ENCODE assay signal across 23 cellular contexts in genomic region chr6:9623985-9624384, GRCh38.
DNase-seq lines count a peak whose midpoint lies in the region; ATAC-seq and TF ChIP-seq lines count a peak whose summit lies in the region.
"Had no signal": no experiment of that assay in that cellular context is flagged by ENCODE, and none has a peak within 500 bp of the region (broad histone marks: within the 10 kb centered on the region; RNA-seq: fewer than 3 reads in every experiment).

No MANE protein-coding gene starts in this region.

- TF ChIP-seq CTCF in activated CD8-positive, alpha-beta T cell treated with anti-CD3 and anti-CD28 coated beads for 36 hours (IDR thresholded peaks at IDR 0.05), result no peak
- no peak for TF ChIP-seq CTCF in cardiac fibroblast (IDR thresholded peaks at IDR 0.05; ENCODE audit: low read depth, low read length)

- H3K4me3 Mint-ChIP-seq in activated CD8-positive, alpha-beta T cell treated with anti-CD3 and anti-CD28 coated beads for 36 hours, result no peak overlapping the region
- no peak overlapping the region for H3K4me3 Mint-ChIP-seq in activated CD8-positive, alpha-beta T cell treated with anti-CD3 and anti-CD28 coated beads, Interleukin-2, amount 10 ng/mL, durations not matched to agents 7 days and 5 days
- H3K4me3 Mint-ChIP-seq: memory B cell had no signal

- no peak for DNase-seq in activated CD8-positive, alpha-beta T cell treated with anti-CD3 and anti-CD28 coated beads for 36 hours
- no peak for DNase-seq in activated CD8-positive, alpha-beta T cell treated with anti-CD3 and anti-CD28 coated beads, Interleukin-2, amount 10 ng/mL, durations not matched to agents 7 days and 5 days
- peak; percentile 7 for DNase-seq in MV-4-11 (lab: John Stamatoyannopoulos, UW)
- peak; percentile 9 to 51 for DNase-seq in cardiac fibroblast (ENCODE audit: low read depth in 2 of 2)
- no peak for DNase-seq in occipital lobe (lab: John Stamatoyannopoulos, UW)
- no peak for DNase-seq in central memory CD4-positive, alpha-beta T cell
- no peak for DNase-seq in Ammon's horn (ENCODE audit: low spot score)
- DNase-seq: 8988T; activated CD4-positive, alpha-beta T cell treated with anti-CD3 and anti-CD28 coated beads, Interleukin-2, amount 50 U/mL, for 48 hours; activated effector memory CD4-positive, alpha-beta T cell treated with anti-CD3 and anti-CD28 coated beads, Interleukin-2, amount 50 U/mL, for 16 hours; BE2C; body of pancreas; effector CD4-positive, alpha-beta T cell; erythroblast; foreskin keratinocyte; heart right ventricle; NCI-H2171 treated with DMSO at 0.1 percent for 48 hours; stomach; transverse colon had no signal

- no peaks in the 10 kb centered on the region for H3K4me1 Mint-ChIP-seq in activated CD8-positive, alpha-beta T cell treated with anti-CD3 and anti-CD28 coated beads for 36 hours (ENCODE audit: low read depth)
- H3K4me1 Mint-ChIP-seq in activated CD8-positive, alpha-beta T cell treated with anti-CD3 and anti-CD28 coated beads, Interleukin-2, amount 10 ng/mL, durations not matched to agents 7 days and 5 days (ENCODE audit: low read depth), result no peaks in the 10 kb centered on the region
- H3K4me1 Mint-ChIP-seq: memory B cell had no signal

- CTCF ChIA-PET in activated CD8-positive, alpha-beta T cell treated with anti-CD3 and anti-CD28 coated beads for 36 hours (lab: Charles Lee), result no interaction called here
- CTCF ChIA-PET in activated CD8-positive, alpha-beta T cell treated with anti-CD3 and anti-CD28 coated beads, Interleukin-2, amount 10 ng/mL, durations not matched to agents 7 days and 5 days (lab: Charles Lee), result no interaction called here

- no peaks in the 10 kb centered on the region for H3K27me3 Mint-ChIP-seq in activated CD8-positive, alpha-beta T cell treated with anti-CD3 and anti-CD28 coated beads for 36 hours
- no peaks in the 10 kb centered on the region for H3K27me3 Mint-ChIP-seq in activated CD8-positive, alpha-beta T cell treated with anti-CD3 and anti-CD28 coated beads, Interleukin-2, amount 10 ng/mL, durations not matched to agents 7 days and 5 days (ENCODE audit: low read depth)
- H3K27me3 Mint-ChIP-seq: memory B cell had no signal

- ATAC-seq in activated CD8-positive, alpha-beta T cell treated with anti-CD3 and anti-CD28 coated beads for 36 hours, result peak; percentile 37
- no peak for ATAC-seq in activated CD8-positive, alpha-beta T cell treated with anti-CD3 and anti-CD28 coated beads, Interleukin-2, amount 10 ng/mL, durations not matched to agents 7 days and 5 days
- no peak for ATAC-seq in HG02642 (IDR thresholded peaks at IDR 0.05; ENCODE audit: poor library complexity, unreplicated experiment)
- ATAC-seq: body of pancreas, foreskin keratinocyte, heart right ventricle, K562 had no signal

- POLR2A ChIA-PET in activated CD8-positive, alpha-beta T cell treated with anti-CD3 and anti-CD28 coated beads for 36 hours (lab: Charles Lee), result interaction anchor here (0.8 kb wide), 1 partner anchor 8 kb away, joined by 3 read pairs; no protein-coding TSS in a partner anchor
- POLR2A ChIA-PET in activated CD8-positive, alpha-beta T cell treated with anti-CD3 and anti-CD28 coated beads, Interleukin-2, amount 10 ng/mL, durations not matched to agents 7 days and 5 days (lab: Charles Lee), result no interaction called here

- H3K27ac Mint-ChIP-seq in activated CD8-positive, alpha-beta T cell treated with anti-CD3 and anti-CD28 coated beads for 36 hours, result no peak overlapping the region
- H3K27ac Mint-ChIP-seq in activated CD8-positive, alpha-beta T cell treated with anti-CD3 and anti-CD28 coated beads, Interleukin-2, amount 10 ng/mL, durations not matched to agents 7 days and 5 days, result no peak overlapping the region
- H3K27ac Mint-ChIP-seq: memory B cell had no signal

- no peak overlapping the region for H3K4me3 ChIP-seq in cardiac fibroblast (replicated peaks in 1 of 2; ENCODE audit: low read depth in 2 of 2, low read length in 2 of 2)
- H3K4me3 ChIP-seq: body of pancreas, heart right ventricle, K562, prostate gland, stomach, transverse colon had no signal

- no peaks in the 10 kb centered on the region for H3K36me3 Mint-ChIP-seq in activated CD8-positive, alpha-beta T cell treated with anti-CD3 and anti-CD28 coated beads for 36 hours (ENCODE audit: low read depth)
- no peaks in the 10 kb centered on the region for H3K36me3 Mint-ChIP-seq in activated CD8-positive, alpha-beta T cell treated with anti-CD3 and anti-CD28 coated beads, Interleukin-2, amount 10 ng/mL, durations not matched to agents 7 days and 5 days (ENCODE audit: low read depth)
- H3K36me3 Mint-ChIP-seq: memory B cell had no signal

- intact Hi-C loops in activated CD8-positive, alpha-beta T cell treated with anti-CD3 and anti-CD28 coated beads for 36 hours (cut with micrococcal nuclease), result no loop called here

- H3K9me3 Mint-ChIP-seq in activated CD8-positive, alpha-beta T cell treated with anti-CD3 and anti-CD28 coated beads for 36 hours, result peaks cover 7% of the 10 kb centered on the region
- peaks cover 4% of the 10 kb centered on the region for H3K9me3 Mint-ChIP-seq in activated CD8-positive, alpha-beta T cell treated with anti-CD3 and anti-CD28 coated beads, Interleukin-2, amount 10 ng/mL, durations not matched to agents 7 days and 5 days (ENCODE audit: insufficient read depth)

Comparison
In these comparisons a context has a peak if more than half of its experiments do, and no peak if none do; other contexts are left out.
1. DNase-seq: peak in MV-4-11 (single experiment) and cardiac fibroblast (2 of 2); none in activated CD8-positive, alpha-beta T cell treated with anti-CD3 and anti-CD28 coated beads for 36 hours (single experiment), activated CD8-positive, alpha-beta T cell treated with anti-CD3 and anti-CD28 coated beads, Interleukin-2, amount 10 ng/mL, durations not matched to agents 7 days and 5 days (single experiment), occipital lobe (single experiment), central memory CD4-positive, alpha-beta T cell (single experiment) and Ammon's horn (single experiment).